In genomic region chr15:90184786-90185704, GRCh38 we compare ENCODE assay signal across 7 cellular contexts. TPM values are rescaled to one million over a fixed set of nuclear protein-coding genes. Genes with fewer than 3 reads are reported as not detected.
A peak's percentile ranks its signal among the peaks of the same experiment; 100 is the strongest.
DNase-seq lines count a peak whose midpoint lies in the region; TF ChIP-seq lines count a peak whose summit lies in the region.

No MANE protein-coding gene starts in this region.

- CTCF ChIA-PET in HEK293T (lab: Yijun Ruan, JAX) = interaction anchor here (1.5 kb wide), 1 partner anchor 15 kb away, joined by 4 read pairs; no protein-coding TSS in a partner anchor

- no peaks in the 10 kb centered on the region for H3K36me3 ChIP-seq in iPS-20b (ENCODE audit: insufficient read depth, low read depth, low read length)
- H3K36me3 ChIP-seq in skeletal muscle satellite cell (ENCODE audit: insufficient read depth, low read length) = no peaks in the 10 kb centered on the region

- H3K9ac ChIP-seq in iPS-20b (ENCODE audit: low read depth, low read length) (peak overlapping the region; percentile 39; the same call in 1 of the 2 replicates), skeletal muscle satellite cell (ENCODE audit: low read depth, low read length) (peak overlapping the region; percentile 52)

- no peaks in the 10 kb centered on the region for H3K36me3 Mint-ChIP-seq in brain

- no peaks in the 10 kb centered on the region for H3K9me3 Mint-ChIP-seq in brain

- peak overlapping the region; percentile 78 for H3K4me3 ChIP-seq in iPS-20b (ENCODE audit: low read length)
- peak overlapping the region; percentile 71 for H3K4me3 ChIP-seq in skeletal muscle satellite cell (ENCODE audit: low read length)

- peaks cover 3% of the 10 kb centered on the region; the same call in 1 of the 2 replicates for H3K27me3 ChIP-seq in iPS-20b (ENCODE audit: insufficient read depth, low read length)
- H3K27me3 ChIP-seq in skeletal muscle satellite cell (ENCODE audit: control insufficient read depth, insufficient read depth, low read length) = peaks cover 7% of the 10 kb centered on the region

- in situ Hi-C loops in GM13976 (cut with MboI; ENCODE audit: low sequenced_read_pairs, unreplicated experiment) = no loop called here

- peaks cover 34% of the 10 kb centered on the region for H3K4me1 Mint-ChIP-seq in brain

- peak overlapping the region; percentile 79 to 91 (median 90) for H3K27ac Mint-ChIP-seq in brain

- peak overlapping the region; percentile 84 for H3K4me2 ChIP-seq in skeletal muscle satellite cell (ENCODE audit: low read length)

- peaks cover 4% of the 10 kb centered on the region; the same call in 1 of the 2 replicates for H3K4me1 ChIP-seq in iPS-20b (ENCODE audit: insufficient read depth, low read length)
- peaks cover 9% of the 10 kb centered on the region for H3K4me1 ChIP-seq in skeletal muscle satellite cell (ENCODE audit: control insufficient read depth, insufficient read depth, low read length)

- no peaks in the 10 kb centered on the region for H3K9me3 ChIP-seq in iPS-20b (ENCODE audit: insufficient read depth, low read depth, low read length)
- H3K9me3 ChIP-seq in skeletal muscle satellite cell (replicated peaks; ENCODE audit: low read length) = no peaks in the 10 kb centered on the region

- POLR2A ChIA-PET in HEK293T (lab: Yijun Ruan, JAX) = interaction anchor here (2.7 kb wide), 1 partner anchor 16 kb away, joined by 18 read pairs; the partner anchor contains the start of gene SEMA4B

- H3K27me3 Mint-ChIP-seq in brain = peaks cover 2% of the 10 kb centered on the region

- H3K27ac ChIP-seq in iPS-20b (ENCODE audit: low read length) = no peak overlapping the region

- peak overlapping the region; percentile 79 to 86 (median 84) for H3K4me3 Mint-ChIP-seq in brain

- DNase-seq in GM13976 (ENCODE audit: low spot score) = peak; percentile 88
- DNase-seq in HEK293T (ENCODE audit: extremely low spot score) = peak; percentile 75
- peak; percentile 86 for DNase-seq in NCI-H1092 treated with DMSO at 0.1 percent for 48 hours (lab: John Stamatoyannopoulos, UW)
- DNase-seq in T-helper 22 cell (ENCODE audit: low read depth) = peak; percentile 23

- TF ChIP-seq CTCF in GM13976 (IDR thresholded peaks at IDR 0.05; ENCODE audit: borderline replicate concordance, control extremely low read depth, extremely low read depth, insufficient read depth, missing control alignments) (no peak), brain (conservative IDR thresholded peaks at IDR 0.05) (no peak)

TF ChIP-seq in HEK293T, 16 proteins besides CTCF, POLR2A, EP300 and RAD21:
- TF ChIP-seq BHLHE40 (IDR thresholded peaks at IDR 0.05; ENCODE audit: borderline replicate concordance) = no peak
- no peak for TF ChIP-seq SUZ12 (IDR thresholded peaks at IDR 0.05)
- no peak for TF ChIP-seq ZNF384 (IDR thresholded peaks at IDR 0.05)
- TF ChIP-seq L3MBTL2 (conservative IDR thresholded peaks at IDR 0.05) = no peak; the same call in 1 of the 2 replicates
- no peak for TF ChIP-seq CTBP1 (IDR thresholded peaks at IDR 0.05; ENCODE audit: borderline replicate concordance)
- TF ChIP-seq, protein P1, sequence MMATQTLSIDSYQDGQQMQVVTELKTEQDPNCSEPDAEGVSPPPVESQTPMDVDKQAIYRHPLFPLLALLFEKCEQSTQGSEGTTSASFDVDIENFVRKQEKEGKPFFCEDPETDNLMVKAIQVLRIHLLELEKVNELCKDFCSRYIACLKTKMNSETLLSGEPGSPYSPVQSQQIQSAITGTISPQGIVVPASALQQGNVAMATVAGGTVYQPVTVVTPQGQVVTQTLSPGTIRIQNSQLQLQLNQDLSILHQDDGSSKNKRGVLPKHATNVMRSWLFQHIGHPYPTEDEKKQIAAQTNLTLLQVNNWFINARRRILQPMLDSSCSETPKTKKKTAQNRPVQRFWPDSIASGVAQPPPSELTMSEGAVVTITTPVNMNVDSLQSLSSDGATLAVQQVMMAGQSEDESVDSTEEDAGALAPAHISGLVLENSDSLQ (IDR thresholded peaks at IDR 0.05) = no peak

RNA-seq across cellular contexts. Expression of gene SEMA4B, which starts 16.1 kb away (rescaled TPM):
- polyA plus RNA-seq in brain (ENCODE audit: insufficient read depth, low read depth, low replicate concordance) = 24.1 TPM
- total RNA-seq in skeletal muscle satellite cell (2012; rRNA removed) = 10.9 and 15.2 TPM in 2 replicates

RNA-seq across cellular contexts. Expression of gene CIB1, which starts 48.7 kb away (rescaled TPM):
- polyA plus RNA-seq in brain (ENCODE audit: insufficient read depth, low read depth, low replicate concordance) = 40.0 TPM
- 22.8 and 39.1 TPM in 2 replicates for total RNA-seq in skeletal muscle satellite cell (2012; rRNA removed)

RNA-seq across cellular contexts. Expression of gene GDPGP1, which starts 49.0 kb away (rescaled TPM):
- polyA plus RNA-seq in brain (ENCODE audit: insufficient read depth, low read depth, low replicate concordance) = 0.76 TPM
- 4.1 and 4.4 TPM in 2 replicates for total RNA-seq in skeletal muscle satellite cell (2012; rRNA removed)

Comparison
In these comparisons a context has a peak if more than half of its experiments do, and no peak if none do; other contexts are left out.
1. DNase-seq: peak in every context shown above with its lines; median percentile 88 in GM13976; 86 in NCI-H1092 treated with DMSO at 0.1 percent for 48 hours; 75 in HEK293T; 23 in T-helper 22 cell.